ENCODE assay signal across 26 cellular contexts in genomic region chr6:27736686-27737085, GRCh38.
"Had no signal": no experiment of that assay in that cellular context is flagged by ENCODE, and none has a peak within 500 bp of the region (broad histone marks: within the 10 kb centered on the region; RNA-seq: fewer than 3 reads in every experiment).

No MANE protein-coding gene starts in this region.

- H3K27ac ChIP-seq: esophagus squamous epithelium, heart right ventricle, left lung, prostate gland, right atrium auricular region, skin epidermis, spleen, thoracic aorta, tibial nerve, upper lobe of left lung had no signal

- H3K9me3 ChIP-seq: esophagus squamous epithelium, heart right ventricle, left lung, mucosa of descending colon, prostate gland, right atrium auricular region, thoracic aorta, tibial nerve, upper lobe of left lung had no signal

- H3K4me3 Mint-ChIP-seq: effector memory CD8-positive, alpha-beta T cell; mesothelial cell of epicardium; nephron progenitor cell; stimulated activated memory B cell treated with anti-CD40 and anti-IgM and Interleukin-4, amounts not matched to agents 10 μg/mL and 1 μg/mL and 100 μg/mL, for 72 hours; stimulated activated naive CD8-positive, alpha-beta T cell treated with anti-CD3 and anti-CD28 coated beads, Interleukin-15, Interleukin-2, amounts not matched to agents 100 ng/mL and 50 ng/mL, for 24 hours had no signal

- DNase-seq: cortex of kidney; effector memory CD8-positive, alpha-beta T cell; erythroblast; esophagus squamous epithelium; foreskin melanocyte; glutamatergic neuron; heart right ventricle; hippocampal formation; left cardiac atrium; left lung; mesenchymal stem cell; mucosa of descending colon; naive B cell; nephron progenitor cell; nucleus accumbens; spleen; stimulated activated CD4-positive, alpha-beta T cell treated with anti-CD3 and anti-CD28 coated beads, Interleukin-4, amount 100 ng/mL, for 4 hours; upper lobe of left lung had no signal

- H3K36me3 ChIP-seq: esophagus squamous epithelium, heart right ventricle, left lung, prostate gland, right atrium auricular region, spleen, thoracic aorta, tibial nerve, upper lobe of left lung had no signal

- H3K4me1 ChIP-seq: esophagus squamous epithelium, heart right ventricle, left lung, prostate gland, right atrium auricular region, tibial nerve, upper lobe of left lung had no signal

- ATAC-seq: effector memory CD8-positive, alpha-beta T cell; heart right ventricle; left cardiac atrium; left lung; mucosa of descending colon; stimulated activated memory B cell treated with anti-CD40 and anti-IgM and Interleukin-4, amounts not matched to agents 10 μg/mL and 1 μg/mL and 100 μg/mL, for 72 hours had no signal

- H3K27me3 ChIP-seq: right atrium auricular region, upper lobe of left lung had no signal

- H3K27ac Mint-ChIP-seq: effector memory CD8-positive, alpha-beta T cell; mesothelial cell of epicardium; nephron progenitor cell; stimulated activated memory B cell treated with anti-CD40 and anti-IgM and Interleukin-4, amounts not matched to agents 10 μg/mL and 1 μg/mL and 100 μg/mL, for 72 hours; stimulated activated naive CD8-positive, alpha-beta T cell treated with anti-CD3 and anti-CD28 coated beads, Interleukin-15, Interleukin-2, amounts not matched to agents 100 ng/mL and 50 ng/mL, for 24 hours had no signal

- H3K4me1 Mint-ChIP-seq: mesothelial cell of epicardium; nephron progenitor cell; stimulated activated memory B cell treated with anti-CD40 and anti-IgM and Interleukin-4, amounts not matched to agents 10 μg/mL and 1 μg/mL and 100 μg/mL, for 72 hours had no signal

- H3K4me3 ChIP-seq: esophagus squamous epithelium, heart right ventricle, left lung, mucosa of descending colon, prostate gland, right atrium auricular region, skin epidermis, spleen, thoracic aorta, tibial nerve, upper lobe of left lung had no signal

- H3K9me3 Mint-ChIP-seq: effector memory CD8-positive, alpha-beta T cell; mesothelial cell of epicardium; nephron progenitor cell; stimulated activated memory B cell treated with anti-CD40 and anti-IgM and Interleukin-4, amounts not matched to agents 10 μg/mL and 1 μg/mL and 100 μg/mL, for 72 hours; stimulated activated naive CD8-positive, alpha-beta T cell treated with anti-CD3 and anti-CD28 coated beads, Interleukin-15, Interleukin-2, amounts not matched to agents 100 ng/mL and 50 ng/mL, for 24 hours had no signal

- H3K36me3 Mint-ChIP-seq: mesothelial cell of epicardium; stimulated activated memory B cell treated with anti-CD40 and anti-IgM and Interleukin-4, amounts not matched to agents 10 μg/mL and 1 μg/mL and 100 μg/mL, for 72 hours had no signal
